Comparison of ENCODE assay signal across 17 cellular contexts in the genomic region with DNA sequence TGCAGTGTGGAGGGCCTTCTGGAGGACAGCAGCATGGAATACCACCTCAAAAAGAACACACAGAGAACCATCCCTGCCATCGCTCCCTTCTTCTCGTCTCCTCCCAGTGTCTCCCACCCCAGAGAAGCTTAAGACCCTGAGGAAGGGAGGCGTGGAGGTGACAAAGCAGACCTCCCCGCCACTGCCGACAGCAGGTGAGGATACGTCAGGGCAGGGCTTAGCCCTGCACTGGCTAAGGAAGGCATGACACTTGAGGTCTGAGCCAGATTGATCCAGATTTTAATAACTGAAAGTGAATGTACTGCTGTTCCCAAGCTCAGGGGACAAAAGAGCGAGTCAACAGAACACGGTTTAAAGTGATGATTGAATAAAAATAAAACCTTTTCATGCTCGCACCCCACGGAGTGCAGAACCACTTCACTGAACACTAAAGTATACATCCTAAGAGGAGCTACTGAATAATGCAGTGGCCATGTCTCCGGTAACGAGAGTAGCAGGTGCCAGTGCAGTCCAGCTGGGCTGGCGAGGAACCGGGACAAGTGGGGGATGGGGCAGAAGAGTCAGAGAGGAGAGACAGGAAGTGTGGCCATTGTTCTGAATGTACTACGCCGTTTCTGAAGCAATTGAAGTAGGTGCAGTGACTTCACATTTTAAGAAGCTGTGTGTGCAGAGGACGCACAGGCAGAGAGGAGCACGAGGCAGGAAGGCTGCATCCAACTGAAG.
A peak's percentile ranks its signal among the peaks of the same experiment; 100 is the strongest.
DNase-seq lines count a peak whose midpoint lies in the region; ATAC-seq and TF ChIP-seq lines count a peak whose summit lies in the region.
"Had no signal": no experiment of that assay in that cellular context is flagged by ENCODE, and none has a peak within 500 bp of the region (broad histone marks: within the 10 kb centered on the region; RNA-seq: fewer than 3 reads in every experiment).

No MANE protein-coding gene starts in this region.

- DNase-seq in COLO668 (lab: John Stamatoyannopoulos, UW; ENCODE audit: unreplicated experiment) (peak; percentile 97), NCI-H1436 treated with DMSO at 0.1 percent for 48 hours (lab: John Stamatoyannopoulos, UW) (peak; percentile 16), NCI-H510A (lab: John Stamatoyannopoulos, UW) (peak; percentile 98), glutamatergic neuron (peak; percentile 63), cerebellar nuclear complex (lab: John Stamatoyannopoulos, UW) (no peak)
- DNase-seq in activated naive CD4-positive, alpha-beta T cell treated with anti-CD3 and anti-CD28 coated beads, Interleukin-2, amount 10 ng/mL, durations not matched to agents 7 days and 5 days, result no peak
- DNase-seq in effector memory CD8-positive, alpha-beta T cell, result no peak
- DNase-seq: 8988T, gastrocnemius medialis, Kasumi-1, left ventricle myocardium inferior, naive B cell, Peyer's patch had no signal

- H3K9me3 Mint-ChIP-seq in glutamatergic neuron (ENCODE audit: unreplicated experiment), result no peaks in the 10 kb centered on the region
- H3K9me3 Mint-ChIP-seq in activated naive CD4-positive, alpha-beta T cell treated with anti-CD3 and anti-CD28 coated beads, Interleukin-2, amount 10 ng/mL, durations not matched to agents 7 days and 5 days, result peaks cover 15% of the 10 kb centered on the region
- peaks cover 9 to 26% of the 10 kb centered on the region in 2 donors for H3K9me3 Mint-ChIP-seq in effector memory CD8-positive, alpha-beta T cell

- H3K4me1 Mint-ChIP-seq in glutamatergic neuron (ENCODE audit: low read depth, unreplicated experiment), result peaks cover 9% of the 10 kb centered on the region
- H3K4me1 Mint-ChIP-seq in activated naive CD4-positive, alpha-beta T cell treated with anti-CD3 and anti-CD28 coated beads, Interleukin-2, amount 10 ng/mL, durations not matched to agents 7 days and 5 days, result no peaks in the 10 kb centered on the region
- H3K4me1 Mint-ChIP-seq in effector memory CD8-positive, alpha-beta T cell (ENCODE audit: low read depth in 2 of 2), result no peaks in the 10 kb centered on the region
- H3K4me1 Mint-ChIP-seq: CD14-positive monocyte; central memory CD8-positive, alpha-beta T cell; naive B cell had no signal

- peak overlapping the region; percentile 80 for H3K27ac Mint-ChIP-seq in glutamatergic neuron (ENCODE audit: unreplicated experiment)
- no peak overlapping the region for H3K27ac Mint-ChIP-seq in activated naive CD4-positive, alpha-beta T cell treated with anti-CD3 and anti-CD28 coated beads, Interleukin-2, amount 10 ng/mL, durations not matched to agents 7 days and 5 days
- no peak overlapping the region for H3K27ac Mint-ChIP-seq in effector memory CD8-positive, alpha-beta T cell
- H3K27ac Mint-ChIP-seq: activated T-helper 2 cell treated with anti-CD3 and anti-CD28 coated beads, Interferon-gamma antibody, Interleukin-2, Interleukin-4, amounts not matched to agents 10 μg/mL and 5 μg/mL and 100 μg/mL, durations not matched to agents 14 hours and 24 hours and 36 hours; CD14-positive monocyte; naive B cell had no signal

- CTCF ChIA-PET in activated naive CD4-positive, alpha-beta T cell treated with anti-CD3 and anti-CD28 coated beads, Interleukin-2, amount 10 ng/mL, durations not matched to agents 7 days and 5 days (lab: Charles Lee), result no interaction called here

- H3K27me3 Mint-ChIP-seq in glutamatergic neuron (ENCODE audit: unreplicated experiment), result peaks cover 2% of the 10 kb centered on the region
- H3K27me3 Mint-ChIP-seq in activated naive CD4-positive, alpha-beta T cell treated with anti-CD3 and anti-CD28 coated beads, Interleukin-2, amount 10 ng/mL, durations not matched to agents 7 days and 5 days, result no peaks in the 10 kb centered on the region
- H3K27me3 Mint-ChIP-seq in effector memory CD8-positive, alpha-beta T cell, result no peaks in the 10 kb centered on the region
- H3K27me3 Mint-ChIP-seq: central memory CD8-positive, alpha-beta T cell; naive B cell had no signal

- no peak for ATAC-seq in HG02970 (IDR thresholded peaks at IDR 0.05; ENCODE audit: low FRiP score, unreplicated experiment)
- no peak for ATAC-seq in effector memory CD8-positive, alpha-beta T cell (replicated peaks)
- ATAC-seq: gastrocnemius medialis had no signal

- H3K36me3 Mint-ChIP-seq in glutamatergic neuron (ENCODE audit: unreplicated experiment), result no peaks in the 10 kb centered on the region
- no peaks in the 10 kb centered on the region for H3K36me3 Mint-ChIP-seq in activated naive CD4-positive, alpha-beta T cell treated with anti-CD3 and anti-CD28 coated beads, Interleukin-2, amount 10 ng/mL, durations not matched to agents 7 days and 5 days
- no peaks in the 10 kb centered on the region for H3K36me3 Mint-ChIP-seq in effector memory CD8-positive, alpha-beta T cell (ENCODE audit: insufficient read depth)
- H3K36me3 Mint-ChIP-seq: CD14-positive monocyte, naive B cell had no signal

- no peak for TF ChIP-seq CTCF in glutamatergic neuron (IDR thresholded peaks at IDR 0.05; ENCODE audit: partially characterized antibody, unreplicated experiment)

- H3K4me3 Mint-ChIP-seq in glutamatergic neuron (ENCODE audit: unreplicated experiment), result no peak overlapping the region
- no peak overlapping the region for H3K4me3 Mint-ChIP-seq in activated naive CD4-positive, alpha-beta T cell treated with anti-CD3 and anti-CD28 coated beads, Interleukin-2, amount 10 ng/mL, durations not matched to agents 7 days and 5 days
- H3K4me3 Mint-ChIP-seq in effector memory CD8-positive, alpha-beta T cell, result no peak overlapping the region
- H3K4me3 Mint-ChIP-seq: CD14-positive monocyte; central memory CD8-positive, alpha-beta T cell; naive B cell had no signal

Comparison
In these comparisons a context has a peak if more than half of its experiments do, and no peak if none do; other contexts are left out.
1. DNase-seq: peak in COLO668 (single experiment), NCI-H1436 treated with DMSO at 0.1 percent for 48 hours (single experiment), NCI-H510A (single experiment) and glutamatergic neuron (single experiment); none in activated naive CD4-positive, alpha-beta T cell treated with anti-CD3 and anti-CD28 coated beads, Interleukin-2, amount 10 ng/mL, durations not matched to agents 7 days and 5 days (single experiment), effector memory CD8-positive, alpha-beta T cell (0 of 3) and cerebellar nuclear complex (0 of 2).